ENCODE assay signal across 8 cellular contexts in the genomic region with DNA sequence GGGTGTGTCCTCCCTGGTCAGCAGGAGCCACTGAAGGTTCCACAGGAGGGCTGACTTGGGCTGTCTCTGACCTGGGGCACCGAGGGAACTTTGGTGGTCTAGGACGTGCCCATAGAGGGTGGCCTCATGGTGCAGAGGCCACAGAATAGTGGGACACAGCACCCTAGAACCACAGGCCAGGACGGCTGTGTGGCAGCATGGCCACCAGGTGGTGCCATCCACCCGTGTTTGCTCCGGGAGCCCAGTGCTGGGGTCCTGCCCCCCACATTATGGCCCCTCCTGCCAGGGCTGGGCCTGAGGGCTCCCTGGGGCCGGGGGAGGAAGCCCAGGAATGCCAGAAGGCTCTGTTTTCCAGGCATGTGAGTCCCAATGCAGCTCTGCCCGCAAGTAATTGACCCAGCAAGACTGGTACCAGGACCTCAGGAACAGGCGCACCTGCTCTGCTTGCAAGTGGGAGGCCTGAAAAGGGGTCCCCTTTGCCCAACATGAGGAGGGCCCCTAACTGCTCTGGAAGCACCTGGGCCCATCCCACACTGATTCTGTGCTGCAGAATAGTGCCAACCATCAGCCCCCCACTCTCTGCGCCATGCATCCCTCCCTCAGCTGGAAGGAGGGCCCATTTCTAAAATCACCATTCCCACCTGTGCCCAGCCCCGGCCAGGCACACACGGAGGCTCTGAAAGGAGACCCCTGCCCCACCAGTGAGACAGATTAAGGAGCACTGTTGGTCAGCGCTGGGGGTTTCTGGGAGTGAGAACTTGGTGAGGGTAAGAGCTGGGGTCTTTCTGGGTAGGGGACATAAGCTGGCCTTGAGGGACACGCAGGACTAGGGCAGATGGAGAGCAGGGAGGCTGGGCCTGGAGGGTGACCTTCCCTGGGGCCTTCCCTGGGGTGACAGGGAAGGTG.
A peak's percentile ranks its signal among the peaks of the same experiment; 100 is the strongest.
DNase-seq lines count a peak whose midpoint lies in the region; ATAC-seq and TF ChIP-seq lines count a peak whose summit lies in the region.
"Not testable (repeated sequence)": the region's sequence is repeated elsewhere in the genome, so short reads cannot be mapped to it uniquely, and the experiment has no call there.

No MANE protein-coding gene starts in this region.

- H3K79me2 ChIP-seq in MM.1S (ENCODE audit: low read length) = not testable (repeated sequence)

- H3K4me1 ChIP-seq in MM.1S (ENCODE audit: low read length); lower lobe of right lung: not testable (repeated sequence)

- CTCF ChIA-PET in AG04449 (lab: Yijun Ruan, JAX) = interaction anchor here (1.2 to 3.7 kb wide), 7 partner anchors 7 to 205 kb away, joined by 3 to 24 read pairs (median 10); no protein-coding TSS in a partner anchor

- intact Hi-C loops in lower lobe of right lung (cut with DNase I) = not testable (repeated sequence)

- H3K27ac ChIP-seq in MM.1S (ENCODE audit: low read length); lower lobe of right lung: not testable (repeated sequence)

- H3K4me3 ChIP-seq in AG04449 (ENCODE audit: low read depth, low read length); MM.1S (ENCODE audit: low read length); WI38 (ENCODE audit: low read depth, low read length); astrocyte of the cerebellum (ENCODE audit: low read depth, low read length); fibroblast of the aortic adventitia (ENCODE audit: low read depth, low read length); lower lobe of right lung: not testable (repeated sequence)

- not testable (repeated sequence) for H3F3A ChIP-seq in MM.1S (ENCODE audit: insufficient read depth, low read length)

- H2AFZ ChIP-seq in MM.1S (ENCODE audit: low read length) = not testable (repeated sequence)

- POLR2A ChIA-PET in AG04449 (lab: Yijun Ruan, JAX) = not testable (repeated sequence)

- ATAC-seq in lower lobe of right lung = peak in 1 of 2 donors; percentile 15

- not testable (repeated sequence) for H3K9ac ChIP-seq in MM.1S (ENCODE audit: low read length)

- not testable (repeated sequence) for H3K9me3 ChIP-seq in MM.1S (replicated peaks; ENCODE audit: insufficient read depth, low read length); lower lobe of right lung

- not testable (repeated sequence) for DNase-seq in AG04449 (ENCODE audit: low read depth, low spot score); astrocyte of the cerebellum (ENCODE audit: low read depth); fibroblast of the aortic adventitia (ENCODE audit: low read depth); lower lobe of right lung
- peak; percentile 14 for DNase-seq in MM.1S
- peak; percentile 24 for DNase-seq in stimulated activated CD4-positive, alpha-beta T cell treated with anti-CD3 and anti-CD28 coated beads, Interleukin-4, amount 100 ng/mL, for 1 hour

- H3K27me3 ChIP-seq in MM.1S (replicated peaks; ENCODE audit: insufficient read depth, low read length) = peaks cover 32% of the 10 kb centered on the region
- H3K27me3 ChIP-seq in lower lobe of right lung (ENCODE audit: low read depth) = not testable (repeated sequence)

- in situ Hi-C loops in astrocyte of the cerebellum (cut with HindIII; ENCODE audit: low sequenced_read_pairs) = not testable (repeated sequence)

- peak; percentile 83 for TF ChIP-seq CTCF in AG04449 (IDR thresholded peaks at IDR 0.05; ENCODE audit: insufficient read depth, low read length, missing control alignments)
- peak; percentile 87 for TF ChIP-seq CTCF in GM12872 (IDR thresholded peaks at IDR 0.05; ENCODE audit: insufficient read depth, low read depth, low read length)
- peak; percentile 69 for TF ChIP-seq CTCF in MM.1S (IDR thresholded peaks at IDR 0.05; ENCODE audit: low read length)
- TF ChIP-seq CTCF in WI38 (IDR thresholded peaks at IDR 0.05; ENCODE audit: low read depth, low read length) = peak; percentile 71
- TF ChIP-seq CTCF in astrocyte of the cerebellum (IDR thresholded peaks at IDR 0.05; ENCODE audit: low read depth, low read length, missing control alignments) = peak; percentile 76
- peak; percentile 67 for TF ChIP-seq CTCF in fibroblast of the aortic adventitia (IDR thresholded peaks at IDR 0.05; ENCODE audit: insufficient read depth, low read length)
- TF ChIP-seq CTCF in lower lobe of right lung (IDR thresholded peaks at IDR 0.05) = peak; percentile 62

- H3K9me2 ChIP-seq in MM.1S (replicated peaks; ENCODE audit: insufficient read depth, low read length) = not testable (repeated sequence)

- H4K20me1 ChIP-seq in MM.1S (ENCODE audit: insufficient read depth, low read length) = not testable (repeated sequence)

- not testable (repeated sequence) for H3K36me3 ChIP-seq in MM.1S (replicated peaks; ENCODE audit: insufficient read depth, low read length); lower lobe of right lung

- H3K4me2 ChIP-seq in MM.1S (ENCODE audit: low read depth, low read length) = not testable (repeated sequence)
